ENCODE assay signal across 10 cellular contexts in genomic region chr14:37598085-37598972, GRCh38. TPM values are rescaled to one million over a fixed set of nuclear protein-coding genes. Genes with fewer than 3 reads are reported as not detected.
DNase-seq lines count a peak whose midpoint lies in the region; ATAC-seq lines count a peak whose summit lies in the region.
"Had no signal": no experiment of that assay in that cellular context is flagged by ENCODE, and none has a peak within 500 bp of the region (broad histone marks: within the 10 kb centered on the region; RNA-seq: fewer than 3 reads in every experiment).

No MANE protein-coding gene starts in this region.

- peaks cover 35% of the 10 kb centered on the region for H3K4me1 Mint-ChIP-seq in activated T-cell treated with anti-CD3 and anti-CD28 coated beads, Interleukin-2, amount 50 U/mL, for 24 hours (ENCODE audit: low read depth)
- H3K4me1 Mint-ChIP-seq in T-cell (peaks cover 14 to 36% (median 34%) of the 10 kb centered on the region in 3 donors), immature natural killer cell (peaks cover 11 to 24% of the 10 kb centered on the region in 2 donors)
- peaks cover 12 to 32% of the 10 kb centered on the region in 2 donors for H3K4me1 Mint-ChIP-seq in stimulated activated naive B cell treated with anti-CD40 and anti-IgM and Interleukin-4, amounts not matched to agents 10 μg/mL and 1 μg/mL and 100 μg/mL, for 72 hours

- H3K4me3 Mint-ChIP-seq in activated T-cell treated with anti-CD3 and anti-CD28 coated beads, Interleukin-2, amount 50 U/mL, for 24 hours, result no peak overlapping the region
- peak overlapping the region in 2 of 3 donors; percentile 21 to 53 for H3K4me3 Mint-ChIP-seq in T-cell
- peak overlapping the region in 3 of 5 donors; percentile 17 to 64 (median 18) for H3K4me3 Mint-ChIP-seq in immature natural killer cell
- peak overlapping the region in 1 of 2 donors; percentile 10 for H3K4me3 Mint-ChIP-seq in stimulated activated naive B cell treated with anti-CD40 and anti-IgM and Interleukin-4, amounts not matched to agents 10 μg/mL and 1 μg/mL and 100 μg/mL, for 72 hours

- no peak overlapping the region for H3K27ac Mint-ChIP-seq in activated T-cell treated with anti-CD3 and anti-CD28 coated beads, Interleukin-2, amount 50 U/mL, for 24 hours
- no peak overlapping the region for H3K27ac Mint-ChIP-seq in T-cell
- H3K27ac Mint-ChIP-seq in immature natural killer cell, result no peak overlapping the region
- H3K27ac Mint-ChIP-seq in stimulated activated naive B cell treated with anti-CD40 and anti-IgM and Interleukin-4, amounts not matched to agents 10 μg/mL and 1 μg/mL and 100 μg/mL, for 72 hours, result peak overlapping the region; percentile 75

- CTCF ChIA-PET in T-cell (lab: Charles Lee), result no interaction called here

- POLR2A ChIA-PET in T-cell (lab: Charles Lee), result no interaction called here

- peaks cover 11% of the 10 kb centered on the region for H3K9me3 Mint-ChIP-seq in activated T-cell treated with anti-CD3 and anti-CD28 coated beads, Interleukin-2, amount 50 U/mL, for 24 hours
- H3K9me3 Mint-ChIP-seq in T-cell (no peaks in the 10 kb centered on the region), immature natural killer cell (peaks cover 14 to 59% (median 34%) of the 10 kb centered on the region in 6 donors)
- H3K9me3 Mint-ChIP-seq in stimulated activated naive B cell treated with anti-CD40 and anti-IgM and Interleukin-4, amounts not matched to agents 10 μg/mL and 1 μg/mL and 100 μg/mL, for 72 hours, result peaks cover 0 to 7% of the 10 kb centered on the region in 2 donors

- H3K36me3 Mint-ChIP-seq in activated T-cell treated with anti-CD3 and anti-CD28 coated beads, Interleukin-2, amount 50 U/mL, for 24 hours (ENCODE audit: low read depth), result peaks cover 2% of the 10 kb centered on the region
- no peaks in the 10 kb centered on the region for H3K36me3 Mint-ChIP-seq in T-cell
- H3K36me3 Mint-ChIP-seq in immature natural killer cell, result peaks cover 0 to 10% (median 4%) of the 10 kb centered on the region in 3 donors
- peaks cover 11 to 14% of the 10 kb centered on the region in 2 donors for H3K36me3 Mint-ChIP-seq in stimulated activated naive B cell treated with anti-CD40 and anti-IgM and Interleukin-4, amounts not matched to agents 10 μg/mL and 1 μg/mL and 100 μg/mL, for 72 hours

- H3K27me3 Mint-ChIP-seq in activated T-cell treated with anti-CD3 and anti-CD28 coated beads, Interleukin-2, amount 50 U/mL, for 24 hours, result peaks cover 91% of the 10 kb centered on the region
- H3K27me3 Mint-ChIP-seq in T-cell (peaks cover 48 to 80% of the 10 kb centered on the region in 2 donors), immature natural killer cell (ENCODE audit: low read depth in 3 of 3) (peaks cover 36 to 55% (median 39%) of the 10 kb centered on the region in 3 donors)
- peaks cover 62 to 89% of the 10 kb centered on the region in 2 donors for H3K27me3 Mint-ChIP-seq in stimulated activated naive B cell treated with anti-CD40 and anti-IgM and Interleukin-4, amounts not matched to agents 10 μg/mL and 1 μg/mL and 100 μg/mL, for 72 hours

- DNase-seq in activated T-cell treated with anti-CD3 and anti-CD28 coated beads, Interleukin-2, amount 50 U/mL, for 24 hours, result peak; percentile 32
- no peak for DNase-seq in activated T-cell treated with anti-CD3 and anti-CD28 coated beads, Interleukin-2, amount 50 U/mL, for 1 hour
- DNase-seq in T-cell (no peak), immature natural killer cell (no peak), glomerular visceral epithelial cell (ENCODE audit: extremely low spot score) (no peak)
- no peak for DNase-seq in stimulated activated naive B cell treated with anti-CD40 and anti-IgM and Interleukin-4, amounts not matched to agents 10 μg/mL and 1 μg/mL and 100 μg/mL, for 72 hours
- DNase-seq: activated effector memory CD4-positive, alpha-beta T cell treated with Interleukin-2 at 50 U/mL for 16 hours; NCI-H510A had no signal

- ATAC-seq in T-cell (replicated peaks in 1 of 4) (no peak), GM18517 (IDR thresholded peaks at IDR 0.05; ENCODE audit: unreplicated experiment) (no peak), HG02885 (IDR thresholded peaks at IDR 0.05; ENCODE audit: poor library complexity, unreplicated experiment) (no peak)
- ATAC-seq in stimulated activated naive B cell treated with anti-CD40 and anti-IgM and Interleukin-4, amounts not matched to agents 10 μg/mL and 1 μg/mL and 100 μg/mL, for 72 hours (replicated peaks), result no peak

RNA-seq across cellular contexts. Expression of gene TTC6, which starts 2.9 kb away (rescaled TPM):
- total RNA-seq in T-cell, result not detected
- polyA plus RNA-seq in immature natural killer cell, result not detected

RNA-seq across cellular contexts. Expression of gene FOXA1, which starts 3.3 kb away (rescaled TPM):
- total RNA-seq in T-cell, result under 1 TPM in 4 of 5 donors, not detected in 1; 0.23 to 0.67 (median 0.57) TPM
- not detected for polyA plus RNA-seq in immature natural killer cell
